18 cellular contexts compared by ENCODE assay signal in genomic region chr3:66592927-66593625, GRCh38.
DNase-seq lines count a peak whose midpoint lies in the region; ATAC-seq and TF ChIP-seq lines count a peak whose summit lies in the region.
"Had no signal": no experiment of that assay in that cellular context is flagged by ENCODE, and none has a peak within 500 bp of the region (broad histone marks: within the 10 kb centered on the region; RNA-seq: fewer than 3 reads in every experiment).

No MANE protein-coding gene starts in this region.

- H3K36me3 ChIP-seq in SJCRH30 (no peaks in the 10 kb centered on the region), ectodermal cell (ENCODE audit: control insufficient read depth, insufficient read depth, low read length) (no peaks in the 10 kb centered on the region), aorta (ENCODE audit: control insufficient read depth in 1 of 2, insufficient read depth in 2 of 2, low read length in 1 of 2) (no peaks in the 10 kb centered on the region), upper lobe of right lung (no peaks in the 10 kb centered on the region)
- H3K36me3 ChIP-seq: BLaER1 treated with 17β-estradiol and CSF1 and Interleukin-3, amounts not matched to agents 10 nM and 100 nM; breast epithelium; thyroid gland had no signal

- H3K27ac ChIP-seq in SJCRH30: peak overlapping the region; percentile 96
- peak overlapping the region; percentile 93 for H3K27ac ChIP-seq in ectodermal cell (ENCODE audit: insufficient read depth, low read depth, low read length, poor library complexity, severe bottlenecking)
- peak overlapping the region in 1 of 2 donors; percentile 28 for H3K27ac ChIP-seq in aorta (ENCODE audit: low read depth in 1 of 2, low read length in 2 of 2)
- H3K27ac ChIP-seq in caudate nucleus (ENCODE audit: low read depth, low read length): no peak overlapping the region
- H3K27ac ChIP-seq in upper lobe of right lung: no peak overlapping the region
- H3K27ac ChIP-seq: BLaER1 treated with 17β-estradiol and CSF1 and Interleukin-3, amounts not matched to agents 10 nM and 100 nM; breast epithelium; thyroid gland had no signal

- TF ChIP-seq CTCF in upper lobe of right lung (IDR thresholded peaks at IDR 0.05): no peak

- intact Hi-C loops in aorta (cut with DNase I): loop anchor here (10.0 kb wide), 2 partner anchors 88 to 188 kb away; partner anchors contain the start of gene LRIG1 (in 2 of the 2)
- intact Hi-C loops in upper lobe of right lung (cut with DNase I): no loop called here

- H3K4me1 ChIP-seq in SJCRH30 (peaks cover 46% of the 10 kb centered on the region), ectodermal cell (ENCODE audit: control insufficient read depth, insufficient read depth, low read length) (peaks cover 34% of the 10 kb centered on the region), aorta (ENCODE audit: control insufficient read depth in 1 of 2, insufficient read depth in 2 of 2, low read length in 2 of 2) (peaks cover 0 to 4% of the 10 kb centered on the region in 2 donors), upper lobe of right lung (no peaks in the 10 kb centered on the region)
- H3K4me1 ChIP-seq: breast epithelium, thyroid gland had no signal

- H3K4me3 ChIP-seq in SJCRH30: peak overlapping the region; percentile 45
- H3K4me3 ChIP-seq in ectodermal cell (ENCODE audit: insufficient read depth, low read depth, low read length): no peak overlapping the region
- peak overlapping the region; percentile 4 to 14 for H3K4me3 ChIP-seq in aorta (ENCODE audit: low read length in 2 of 2)
- no peak overlapping the region for H3K4me3 ChIP-seq in upper lobe of right lung
- H3K4me3 ChIP-seq: BLaER1 treated with 17β-estradiol and CSF1 and Interleukin-3, amounts not matched to agents 10 nM and 100 nM; breast epithelium; thyroid gland had no signal

- H3K27me3 ChIP-seq in SJCRH30: no peaks in the 10 kb centered on the region
- no peaks in the 10 kb centered on the region for H3K27me3 ChIP-seq in ectodermal cell (ENCODE audit: control insufficient read depth, insufficient read depth, low read length, poor library complexity, severe bottlenecking)
- no peaks in the 10 kb centered on the region for H3K27me3 ChIP-seq in aorta (ENCODE audit: control insufficient read depth in 1 of 2, insufficient read depth in 2 of 2, low read length in 1 of 2)
- H3K27me3 ChIP-seq in upper lobe of right lung: no peaks in the 10 kb centered on the region
- H3K27me3 ChIP-seq: breast epithelium, thyroid gland had no signal

- H3K9me3 ChIP-seq in SJCRH30 (replicated peaks): no peaks in the 10 kb centered on the region
- no peaks in the 10 kb centered on the region for H3K9me3 ChIP-seq in ectodermal cell (ENCODE audit: control insufficient read depth, low read length)
- no peaks in the 10 kb centered on the region for H3K9me3 ChIP-seq in aorta (ENCODE audit: control insufficient read depth, low read length)
- H3K9me3 ChIP-seq in upper lobe of right lung: no peaks in the 10 kb centered on the region
- H3K9me3 ChIP-seq: BLaER1 treated with 17β-estradiol and CSF1 and Interleukin-3, amounts not matched to agents 10 nM and 100 nM; breast epithelium; thyroid gland had no signal

- 26 to 30% methylated on average over 11 of the region's 11 CpGs for WGBS in ectodermal cell, 2 experiments
- WGBS in aorta, 2 donors: 17 to 22% methylated on average over 11 of the region's 11 CpGs

- DNase-seq in SJCRH30 (peak; percentile 77 to 93), myocyte (ENCODE audit: low read depth) (peak; percentile 24), aorta (no peak), caudate nucleus (lab: John Stamatoyannopoulos, UW) (no peak), upper lobe of right lung (no peak), Ammon's horn (ENCODE audit: low spot score) (no peak)
- DNase-seq: activated CD4-positive, alpha-beta T cell treated with anti-CD3 and anti-CD28 coated beads, Interleukin-2, amount 50 U/mL, for 4 hours; activated naive CD4-positive, alpha-beta T cell treated with Interleukin-2 at 50 U/mL for 16 hours; activated T-cell treated with anti-CD3 and anti-CD28 coated beads for 4 hours; effector CD8-positive, alpha-beta T cell; Karpas-422; NCI-H1417; NCI-H774; thyroid gland had no signal

- ATAC-seq in aorta (ENCODE audit: low FRiP score) (peak; percentile 6), upper lobe of right lung (no peak)
- ATAC-seq: left lobe of liver had no signal

Comparison
In these comparisons a context has a peak if more than half of its experiments do, and no peak if none do; other contexts are left out.
1. DNase-seq: peak in SJCRH30 (2 of 2) and myocyte (single experiment); none in aorta (0 of 2), caudate nucleus (0 of 61), upper lobe of right lung (single experiment) and Ammon's horn (single experiment).
2. H3K27ac ChIP-seq: peak in SJCRH30 (single experiment) and ectodermal cell (single experiment); none in caudate nucleus (single experiment) and upper lobe of right lung (single experiment).
3. H3K4me3 ChIP-seq: peak in SJCRH30 (single experiment) and aorta (2 of 2); none in ectodermal cell (single experiment) and upper lobe of right lung (single experiment).